1 cellular context compared by ENCODE assay signal in genomic region chr5:91240175-91240574, GRCh38.
TF ChIP-seq lines count a peak whose summit lies in the region.

No MANE protein-coding gene starts in this region.

TF ChIP-seq in HepG2, 621 proteins besides CTCF, POLR2A, EP300 and RAD21 (continued from another document):
- TF ChIP-seq LBX2 (CRISPR knock-in tag; IDR thresholded peaks at IDR 0.05; ENCODE audit: borderline replicate concordance) (no peak), GATA4 (IDR thresholded peaks at IDR 0.05; ENCODE audit: borderline replicate concordance, low read depth) (no peak), CREB1 (IDR thresholded peaks at IDR 0.05) (peak; percentile 93), CREB1 (CRISPR knock-in tag; IDR thresholded peaks at IDR 0.05) (no peak), ATF7 (IDR thresholded peaks at IDR 0.05) (peak; percentile 96), ATF7 (CRISPR knock-in tag; IDR thresholded peaks at IDR 0.05) (no peak), NCOA2 (CRISPR knock-in tag; IDR thresholded peaks at IDR 0.05) (no peak), GABPA (IDR thresholded peaks at IDR 0.05; ENCODE audit: low read depth, low read length) (no peak), GABPA (CRISPR knock-in tag; IDR thresholded peaks at IDR 0.05; ENCODE audit: low read depth) (no peak)
